In the genomic region with DNA sequence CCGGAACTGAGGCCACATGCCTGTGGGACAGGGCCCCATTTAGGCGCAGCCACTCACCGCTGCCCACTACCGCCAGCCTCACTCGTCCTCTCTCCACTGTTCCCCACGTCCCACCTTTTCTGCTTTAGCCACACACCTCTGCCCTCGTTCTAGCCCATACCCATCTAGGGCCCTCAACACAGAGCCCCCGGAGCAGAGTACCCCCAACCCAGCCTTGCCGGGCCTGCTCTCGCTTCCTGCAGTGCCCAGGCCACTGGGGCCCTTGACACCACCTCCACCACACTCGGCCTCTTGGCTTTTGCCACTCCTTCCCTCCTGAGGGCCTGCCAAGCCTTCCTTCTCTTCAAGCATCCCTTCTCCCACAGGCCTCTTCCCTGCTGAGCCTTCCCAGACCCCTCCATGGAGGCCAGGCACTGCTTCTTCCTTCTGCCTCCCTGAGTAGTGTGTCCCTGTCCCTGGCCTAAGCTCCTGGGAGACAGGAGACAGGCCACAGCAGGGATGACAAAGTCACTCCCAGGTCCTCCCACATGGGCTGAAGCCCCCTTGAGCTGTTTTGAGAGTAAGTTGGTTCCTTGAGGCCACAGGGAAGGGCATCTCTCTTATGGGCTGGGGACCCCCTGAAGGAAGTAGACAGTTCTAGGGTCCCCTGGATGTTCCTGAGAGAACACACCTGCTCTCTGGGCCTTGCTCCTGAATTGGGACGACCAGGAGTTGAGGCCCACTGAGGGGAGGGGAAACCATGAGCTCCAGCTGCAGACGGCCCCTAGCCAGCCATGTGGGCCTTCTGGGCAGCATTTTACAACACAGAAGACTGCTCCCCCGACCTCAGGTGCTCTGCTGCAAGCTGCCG, we compare ENCODE assay signal across 28 cellular contexts. TPM values are rescaled to one million over a fixed set of nuclear protein-coding genes. Genes with fewer than 3 reads are reported as not detected.
A peak's percentile ranks its signal among the peaks of the same experiment; 100 is the strongest.
DNase-seq lines count a peak whose midpoint lies in the region; TF ChIP-seq lines count a peak whose summit lies in the region.
"Had no signal": no experiment of that assay in that cellular context is flagged by ENCODE, and none has a peak within 500 bp of the region (broad histone marks: within the 10 kb centered on the region; RNA-seq: fewer than 3 reads in every experiment).

No MANE protein-coding gene starts in this region.

- no peaks in the 10 kb centered on the region for H3K36me3 ChIP-seq in Caco-2 (ENCODE audit: control insufficient read depth, insufficient read depth, low read length)
- H3K36me3 ChIP-seq in endodermal cell (ENCODE audit: control insufficient read depth, insufficient read depth, low read length) = no peaks in the 10 kb centered on the region
- H3K36me3 ChIP-seq in sigmoid colon = no peaks in the 10 kb centered on the region
- H3K36me3 ChIP-seq: heart right ventricle, left lung, MG63, prostate gland had no signal

- CTCF ChIA-PET in Caco-2 (lab: Charles Lee) = no interaction called here

- peak; percentile 23 for DNase-seq in activated CD4-positive, CD25-positive, alpha-beta regulatory T cell treated with anti-CD3 and anti-CD28 coated beads, Interleukin-2, amount 50 U/mL, for 72 hours
- DNase-seq in activated CD4-positive, CD25-positive, alpha-beta regulatory T cell (lab: John Stamatoyannopoulos, UW) = no peak
- DNase-seq in Caco-2 (peak in 1 of 2 experiments; percentile 17), endodermal cell (peak; percentile 39), sigmoid colon (peak; percentile 46), middle frontal gyrus (ENCODE audit: extremely low spot score, low spot score) (no peak), NCI-H1417 (lab: John Stamatoyannopoulos, UW) (no peak)
- no peak for DNase-seq in activated T-helper 2 cell treated with anti-CD3 and anti-CD28 coated beads, Interferon-gamma antibody, Interleukin-2, Interleukin-4, amounts not matched to agents 10 μg/mL and 5 μg/mL and 100 μg/mL, durations not matched to agents 14 hours and 24 hours and 36 hours (ENCODE audit: low spot score)
- DNase-seq: activated naive CD4-positive, alpha-beta T cell; amygdala; dermis blood vessel endothelial cell; GDM1; left lung; MG63; NCI-H1436; NCI-H2171; nephron progenitor cell; RPMI8226; stimulated activated CD4-positive, alpha-beta T cell treated with anti-CD3 and anti-CD28 coated beads, Interleukin-2, amount 100 ng/mL, for 24 hours; stimulated activated naive CD4-positive, alpha-beta T cell treated with Interleukin-2 at 50 U/mL for 16 hours; T1000; trophoblast cell had no signal

- H3K4me3 ChIP-seq in Caco-2 (ENCODE audit: low read depth, low read length) = no peak overlapping the region
- H3K4me3 ChIP-seq in endodermal cell (ENCODE audit: low read length) = no peak overlapping the region
- H3K4me3 ChIP-seq in sigmoid colon = no peak overlapping the region
- H3K4me3 ChIP-seq: heart right ventricle, left lung, MG63, prostate gland, skin epidermis had no signal

- H3K9me3 ChIP-seq in Caco-2 = no peaks in the 10 kb centered on the region
- no peaks in the 10 kb centered on the region for H3K9me3 ChIP-seq in endodermal cell (ENCODE audit: control insufficient read depth, low read length)
- H3K9me3 ChIP-seq in sigmoid colon = no peaks in the 10 kb centered on the region
- H3K9me3 ChIP-seq: heart right ventricle, left lung, MG63, prostate gland had no signal

- H3K4me1 ChIP-seq in Caco-2 (peaks cover 10% of the 10 kb centered on the region), endodermal cell (ENCODE audit: control insufficient read depth, insufficient read depth, low read length) (no peaks in the 10 kb centered on the region), sigmoid colon (no peaks in the 10 kb centered on the region)
- H3K4me1 ChIP-seq: left lung, prostate gland had no signal

- H3K27ac Mint-ChIP-seq in Caco-2 (ENCODE audit: unreplicated experiment) (peak overlapping the region; percentile 72), endodermal cell (no peak overlapping the region)
- no peak overlapping the region for H3K27ac Mint-ChIP-seq in activated T-helper 2 cell treated with anti-CD3 and anti-CD28 coated beads, Interferon-gamma antibody, Interleukin-2, Interleukin-4, amounts not matched to agents 10 μg/mL and 5 μg/mL and 100 μg/mL, durations not matched to agents 14 hours and 24 hours and 36 hours
- H3K27ac Mint-ChIP-seq: nephron progenitor cell had no signal

- POLR2A ChIA-PET in Caco-2 (lab: Charles Lee) = no interaction called here

- no peak overlapping the region for H3K4me3 Mint-ChIP-seq in Caco-2 (ENCODE audit: unreplicated experiment)
- H3K4me3 Mint-ChIP-seq in endodermal cell = no peak overlapping the region
- H3K4me3 Mint-ChIP-seq in activated T-helper 2 cell treated with anti-CD3 and anti-CD28 coated beads, Interferon-gamma antibody, Interleukin-2, Interleukin-4, amounts not matched to agents 10 μg/mL and 5 μg/mL and 100 μg/mL, durations not matched to agents 14 hours and 24 hours and 36 hours (ENCODE audit: low read depth) = no peak overlapping the region
- H3K4me3 Mint-ChIP-seq: nephron progenitor cell had no signal

- intact Hi-C loops in Caco-2 (cut with micrococcal nuclease; ENCODE audit: unreplicated experiment) = no loop called here
- intact Hi-C loops in sigmoid colon (cut with DNase I) = no loop called here
- intact Hi-C loops in activated T-helper 2 cell treated with anti-CD3 and anti-CD28 coated beads, Interferon-gamma antibody, Interleukin-2, Interleukin-4, amounts not matched to agents 10 μg/mL and 5 μg/mL and 100 μg/mL, durations not matched to agents 14 hours and 24 hours and 36 hours (cut with micrococcal nuclease) = no loop called here

- TF ChIP-seq POLR2A in sigmoid colon (IDR thresholded peaks at IDR 0.05) = no peak

- TF ChIP-seq CTCF in Caco-2 (IDR thresholded peaks at IDR 0.05; ENCODE audit: insufficient read depth in 1 of 2, low read depth in 1 of 2, low read length in 1 of 2, severe bottlenecking in 1 of 2, unreplicated experiment in 1 of 2) (no peak), endodermal cell (conservative IDR thresholded peaks at IDR 0.05) (no peak), sigmoid colon (IDR thresholded peaks at IDR 0.05) (no peak)

- no peaks in the 10 kb centered on the region for H3K9me3 Mint-ChIP-seq in Caco-2 (ENCODE audit: unreplicated experiment)
- no peaks in the 10 kb centered on the region for H3K9me3 Mint-ChIP-seq in endodermal cell
- no peaks in the 10 kb centered on the region for H3K9me3 Mint-ChIP-seq in activated T-helper 2 cell treated with anti-CD3 and anti-CD28 coated beads, Interferon-gamma antibody, Interleukin-2, Interleukin-4, amounts not matched to agents 10 μg/mL and 5 μg/mL and 100 μg/mL, durations not matched to agents 14 hours and 24 hours and 36 hours
- H3K9me3 Mint-ChIP-seq: nephron progenitor cell had no signal

- BruUV-seq in Caco-2 (replicated peaks; lab: Mats Ljungman, UMichigan) = no TSS peak

- 89 to 93% methylated on average over 10 to 15 of the region's 15 CpGs for WGBS in endodermal cell (ENCODE audit: insufficient coverage in 1 of 2, insufficient read length in 1 of 2), 2 experiments
- WGBS in sigmoid colon, 2 donors = 77 to 84% methylated on average over 15 of the region's 15 CpGs

- peaks cover 6% of the 10 kb centered on the region for H3K36me3 Mint-ChIP-seq in Caco-2 (ENCODE audit: insufficient read depth, unreplicated experiment)
- H3K36me3 Mint-ChIP-seq in endodermal cell (ENCODE audit: low read depth) = no peaks in the 10 kb centered on the region
- H3K36me3 Mint-ChIP-seq in activated T-helper 2 cell treated with anti-CD3 and anti-CD28 coated beads, Interferon-gamma antibody, Interleukin-2, Interleukin-4, amounts not matched to agents 10 μg/mL and 5 μg/mL and 100 μg/mL, durations not matched to agents 14 hours and 24 hours and 36 hours (ENCODE audit: low read depth) = no peaks in the 10 kb centered on the region

- no peak overlapping the region for H3K9ac ChIP-seq in endodermal cell (ENCODE audit: extremely low read depth, low read length, poor library complexity, severe bottlenecking)

- H3K27ac ChIP-seq in endodermal cell (ENCODE audit: low read depth, low read length) (no peak overlapping the region), sigmoid colon (no peak overlapping the region)
- H3K27ac ChIP-seq: 22Rv1, heart right ventricle, left lung, prostate gland had no signal

- no peak for TF ChIP-seq EP300 in sigmoid colon (IDR thresholded peaks at IDR 0.05)

- H3K4me1 Mint-ChIP-seq in Caco-2 (ENCODE audit: low read depth, unreplicated experiment) (no peaks in the 10 kb centered on the region), endodermal cell (no peaks in the 10 kb centered on the region)
- no peaks in the 10 kb centered on the region for H3K4me1 Mint-ChIP-seq in activated T-helper 2 cell treated with anti-CD3 and anti-CD28 coated beads, Interferon-gamma antibody, Interleukin-2, Interleukin-4, amounts not matched to agents 10 μg/mL and 5 μg/mL and 100 μg/mL, durations not matched to agents 14 hours and 24 hours and 36 hours (ENCODE audit: low read depth)

- H3K27me3 ChIP-seq in Caco-2 (replicated peaks; ENCODE audit: control insufficient read depth, insufficient read depth, low read length) (no peaks in the 10 kb centered on the region), endodermal cell (ENCODE audit: control insufficient read depth, insufficient read depth, low read length, poor library complexity, severe bottlenecking) (no peaks in the 10 kb centered on the region), sigmoid colon (peaks cover 4 to 14% (median 8%) of the 10 kb centered on the region in 3 donors)
- H3K27me3 ChIP-seq: MG63 had no signal

- no peaks in the 10 kb centered on the region for H3K27me3 Mint-ChIP-seq in Caco-2 (ENCODE audit: insufficient read depth, unreplicated experiment)
- H3K27me3 Mint-ChIP-seq in endodermal cell (ENCODE audit: insufficient read depth) = peaks cover 4% of the 10 kb centered on the region
- no peaks in the 10 kb centered on the region for H3K27me3 Mint-ChIP-seq in activated T-helper 2 cell treated with anti-CD3 and anti-CD28 coated beads, Interferon-gamma antibody, Interleukin-2, Interleukin-4, amounts not matched to agents 10 μg/mL and 5 μg/mL and 100 μg/mL, durations not matched to agents 14 hours and 24 hours and 36 hours (ENCODE audit: low read depth)

RNA-seq across cellular contexts. Expression of gene PRSS50, which starts 4.4 kb away (rescaled TPM):
- total RNA-seq in Caco-2 (2022) (not detected in 2 replicates), endodermal cell (1 to 10 TPM; 1.2 to 4.4 TPM), sigmoid colon (1 to 10 TPM in 1 of 4 donors, under 1 TPM in 2, not detected in 1; 0.16 to 1.1 (median 0.81) TPM)
- polyA plus RNA-seq in endodermal cell (2013, experiment 1 of 2) = 0.43 TPM
- 0.62 TPM for polyA plus RNA-seq in endodermal cell (2013, experiment 2 of 2)
- under 1 TPM in 1 of 3 donors, not detected in 2; 0.03 TPM for polyA plus RNA-seq in sigmoid colon
- total RNA-seq in activated T-helper 2 cell treated with anti-CD3 and anti-CD28 coated beads, Interferon-gamma antibody, Interleukin-2, Interleukin-4, amounts not matched to agents 10 μg/mL and 5 μg/mL and 100 μg/mL, durations not matched to agents 14 hours and 24 hours and 36 hours = not detected in 2 replicates
- total RNA-seq: dermis blood vessel endothelial cell, endothelial cell of umbilical vein, mononuclear cell had no signal
- polyA plus RNA-seq: endothelial cell of umbilical vein had no signal

RNA-seq across cellular contexts. Expression of gene TMIE, which starts 12.1 kb away (rescaled TPM):
- not detected in 2 replicates for total RNA-seq in Caco-2 (2022)
- total RNA-seq in endodermal cell = 1 to 10 TPM; 1.0 to 1.1 TPM
- 0.21 TPM for polyA plus RNA-seq in endodermal cell (2013, experiment 1 of 2)
- 0.21 TPM for polyA plus RNA-seq in endodermal cell (2013, experiment 2 of 2)
- total RNA-seq in sigmoid colon = 1 to 10 TPM in 2 of 4 donors, under 1 TPM in 1, not detected in 1; 0.81 to 1.8 (median 1.8) TPM
- under 1 TPM in 1 of 3 donors, not detected in 2; 0.63 TPM for polyA plus RNA-seq in sigmoid colon
- total RNA-seq in activated T-helper 2 cell treated with anti-CD3 and anti-CD28 coated beads, Interferon-gamma antibody, Interleukin-2, Interleukin-4, amounts not matched to agents 10 μg/mL and 5 μg/mL and 100 μg/mL, durations not matched to agents 14 hours and 24 hours and 36 hours = not detected in 2 replicates

RNA-seq across cellular contexts. Expression of gene ALS2CL, which starts 19.8 kb away (rescaled TPM):
- total RNA-seq in Caco-2 (2022) (11.2 and 15.2 TPM in 2 replicates), endodermal cell (10 to 100 TPM in 1 of 2 donors, 1 to 10 TPM in 1; 8.9 to 20.8 TPM), sigmoid colon (10 to 100 TPM in 1 of 4 donors, 1 to 10 TPM in 3; 3.9 to 10.5 (median 4.3) TPM)
- polyA plus RNA-seq in endodermal cell (2013, experiment 1 of 2) = 2.4 TPM
- 1.6 TPM for polyA plus RNA-seq in endodermal cell (2013, experiment 2 of 2)
- 10 to 100 TPM in 1 of 3 donors, 1 to 10 TPM in 2; 5.4 to 35.0 (median 6.0) TPM for polyA plus RNA-seq in sigmoid colon
- 0.44 and 0.71 TPM in 2 replicates for total RNA-seq in activated T-helper 2 cell treated with anti-CD3 and anti-CD28 coated beads, Interferon-gamma antibody, Interleukin-2, Interleukin-4, amounts not matched to agents 10 μg/mL and 5 μg/mL and 100 μg/mL, durations not matched to agents 14 hours and 24 hours and 36 hours

Comparison
In these comparisons a context has a peak if more than half of its experiments do, and no peak if none do; other contexts are left out.
1. DNase-seq: peak in activated CD4-positive, CD25-positive, alpha-beta regulatory T cell treated with anti-CD3 and anti-CD28 coated beads, Interleukin-2, amount 50 U/mL, for 72 hours (single experiment), endodermal cell (single experiment) and sigmoid colon (single experiment); none in activated CD4-positive, CD25-positive, alpha-beta regulatory T cell (0 of 4), middle frontal gyrus (single experiment), activated T-helper 2 cell treated with anti-CD3 and anti-CD28 coated beads, Interferon-gamma antibody, Interleukin-2, Interleukin-4, amounts not matched to agents 10 μg/mL and 5 μg/mL and 100 μg/mL, durations not matched to agents 14 hours and 24 hours and 36 hours (single experiment) and NCI-H1417 (0 of 3).